Comparison of ENCODE assay signal across 26 cellular contexts in genomic region chr12:3593906-3594305, GRCh38.
"Had no signal": no experiment of that assay in that cellular context is flagged by ENCODE, and none has a peak within 500 bp of the region (broad histone marks: within the 10 kb centered on the region; RNA-seq: fewer than 3 reads in every experiment).

No MANE protein-coding gene starts in this region.

- H3K9me3 ChIP-seq: colonic mucosa, gastrocnemius medialis, left ventricle myocardium inferior, right atrium auricular region had no signal

- H3K36me3 ChIP-seq: colonic mucosa, gastrocnemius medialis, left ventricle myocardium inferior, right atrium auricular region, WERI-Rb-1 had no signal

- H3K79me2 ChIP-seq: parathyroid adenoma had no signal

- H3K27me3 Mint-ChIP-seq: activated CD8-positive, alpha-beta T cell treated with anti-CD3 and anti-CD28 coated beads for 36 hours had no signal

- H3K4me3 Mint-ChIP-seq: activated CD4-positive, alpha-beta T cell treated with anti-CD3 and anti-CD28 coated beads, Interleukin-2, amount 10 ng/mL, durations not matched to agents 24 days and 14 days; activated CD8-positive, alpha-beta T cell treated with anti-CD3 and anti-CD28 coated beads for 36 hours; activated T-cell treated with anti-CD3 and anti-CD28 coated beads, Interleukin-2, amount 50 U/mL, for 4 hours; activated T-helper 17 cell treated with anti-CD3 and anti-CD28 coated beads, Interleukin-2, amount 50 U/mL, for 72 hours; central memory CD8-positive, alpha-beta T cell; natural killer cell treated with Interleukin-12 subunit alpha and Interleukin-12 subunit beta and Interleukin-15 and Interleukin-18, amount 100 ng/mL, for 72 hours; T-helper 17 cell; type B pancreatic cell had no signal

- H3K4me3 ChIP-seq: colonic mucosa, gastrocnemius medialis, left ventricle myocardium inferior, lung, right atrium auricular region had no signal

- H3K27ac ChIP-seq: colonic mucosa, gastrocnemius medialis, left ventricle myocardium inferior, parathyroid adenoma, right atrium auricular region, WERI-Rb-1 had no signal

- H3K4me1 Mint-ChIP-seq: activated CD4-positive, alpha-beta T cell treated with anti-CD3 and anti-CD28 coated beads, Interleukin-2, amount 10 ng/mL, durations not matched to agents 24 days and 14 days; activated T-helper 17 cell treated with anti-CD3 and anti-CD28 coated beads, Interleukin-2, amount 50 U/mL, for 72 hours; central memory CD8-positive, alpha-beta T cell; T-helper 17 cell had no signal

- ATAC-seq: activated CD4-positive, CD25-positive, alpha-beta regulatory T cell treated with anti-CD3 and anti-CD28 coated beads, Interleukin-2, amount 50 U/mL, for 24 hours; activated CD8-positive, alpha-beta T cell treated with anti-CD3 and anti-CD28 coated beads for 36 hours; activated T-cell treated with anti-CD3 and anti-CD28 coated beads, Interleukin-2, amount 50 U/mL, for 4 hours; activated T-helper 17 cell treated with anti-CD3 and anti-CD28 coated beads, Interleukin-2, amount 50 U/mL, for 72 hours; gastrocnemius medialis; T-helper 17 cell had no signal

- H2AFZ ChIP-seq: parathyroid adenoma had no signal

- DNase-seq: activated CD4-positive, alpha-beta T cell treated with anti-CD3 and anti-CD28 coated beads, Interleukin-2, amount 10 ng/mL, durations not matched to agents 24 days and 14 days; activated CD8-positive, alpha-beta T cell treated with anti-CD3 and anti-CD28 coated beads for 36 hours; activated gamma-delta T cell treated with Interleukin-2 at 50 U/mL for 16 hours; activated naive CD4-positive, alpha-beta T cell treated with anti-CD3 and anti-CD28 coated beads, Interleukin-2, amount 50 U/mL, for 16 hours; activated T-cell treated with anti-CD3 and anti-CD28 coated beads, Interleukin-2, amount 50 U/mL, for 4 hours; amniotic stem cell; colonic mucosa; effector CD8-positive, alpha-beta T cell; gastrocnemius medialis; glutamatergic neuron; left ventricle myocardium inferior; mesendoderm; stimulated activated CD4-positive, alpha-beta T cell treated with anti-CD3 and anti-CD28 coated beads, Interleukin-2, amount 100 ng/mL, for 48 hours; stimulated activated naive CD4-positive, alpha-beta T cell treated with Interleukin-2 at 50 U/mL for 16 hours; T-helper 17 cell; T1000; WERI-Rb-1 had no signal

- H3K9me3 Mint-ChIP-seq: activated CD4-positive, alpha-beta T cell treated with anti-CD3 and anti-CD28 coated beads, Interleukin-2, amount 10 ng/mL, durations not matched to agents 24 days and 14 days; activated CD8-positive, alpha-beta T cell treated with anti-CD3 and anti-CD28 coated beads for 36 hours; activated T-cell treated with anti-CD3 and anti-CD28 coated beads, Interleukin-2, amount 50 U/mL, for 4 hours; activated T-helper 17 cell treated with anti-CD3 and anti-CD28 coated beads, Interleukin-2, amount 50 U/mL, for 72 hours; central memory CD8-positive, alpha-beta T cell; natural killer cell treated with Interleukin-12 subunit alpha and Interleukin-12 subunit beta and Interleukin-15 and Interleukin-18, amount 100 ng/mL, for 72 hours had no signal

- H3K4me1 ChIP-seq: colonic mucosa, gastrocnemius medialis, parathyroid adenoma had no signal

- H3K27ac Mint-ChIP-seq: activated CD4-positive, alpha-beta T cell treated with anti-CD3 and anti-CD28 coated beads, Interleukin-2, amount 10 ng/mL, durations not matched to agents 24 days and 14 days; activated CD8-positive, alpha-beta T cell treated with anti-CD3 and anti-CD28 coated beads for 36 hours; activated T-helper 17 cell treated with anti-CD3 and anti-CD28 coated beads, Interleukin-2, amount 50 U/mL, for 72 hours; T-helper 17 cell had no signal

- FAIRE-seq: islet of Langerhans had no signal

- H3K36me3 Mint-ChIP-seq: natural killer cell treated with Interleukin-12 subunit alpha and Interleukin-12 subunit beta and Interleukin-15 and Interleukin-18, amount 100 ng/mL, for 72 hours; type B pancreatic cell had no signal

- H3K27me3 ChIP-seq: colonic mucosa, gastrocnemius medialis, right atrium auricular region had no signal

- H3K9ac ChIP-seq: parathyroid adenoma had no signal
